ENCODE assay signal across 8 cellular contexts in the genomic region with DNA sequence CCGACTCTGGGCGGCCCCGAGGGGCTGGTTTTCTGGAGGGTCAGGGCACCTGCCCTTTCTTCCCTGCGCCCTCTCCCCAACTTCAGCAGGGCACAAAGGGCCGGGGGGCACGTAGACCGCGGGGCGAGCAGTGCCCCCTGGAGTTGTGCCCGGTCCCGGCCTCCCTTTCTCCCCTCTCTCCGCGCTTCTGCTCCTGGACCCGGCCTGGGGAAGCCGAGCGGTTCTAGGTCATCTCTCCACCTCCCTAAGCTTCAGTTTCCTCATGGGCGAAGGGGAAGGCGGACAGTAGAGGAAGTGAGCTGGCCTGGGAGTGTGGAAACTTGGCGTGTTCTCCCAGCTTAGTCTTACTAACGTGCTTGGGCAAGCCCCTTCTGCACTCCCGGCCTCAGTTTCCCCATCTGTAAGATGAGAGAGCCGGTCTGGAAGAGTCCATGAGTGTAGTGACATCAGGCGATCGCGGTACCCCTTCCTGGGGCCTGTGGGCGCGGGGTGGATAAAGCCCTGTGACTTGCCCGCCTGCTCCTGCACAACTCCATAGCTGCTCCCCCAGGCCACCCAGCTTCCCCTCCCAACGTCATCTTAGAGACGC.
DNase-seq lines count a peak whose midpoint lies in the region; ATAC-seq, FAIRE-seq and TF ChIP-seq lines count a peak whose summit lies in the region.

No MANE protein-coding gene starts in this region.

- H3K9me1 ChIP-seq in endothelial cell of umbilical vein (replicated peaks; ENCODE audit: control insufficient read depth, extremely low read depth, insufficient read depth, low read length) = no peaks in the 10 kb centered on the region

- H3K27ac ChIP-seq in MM.1S (ENCODE audit: low read length) = no peak overlapping the region
- no peak overlapping the region for H3K27ac ChIP-seq in endothelial cell of umbilical vein (ENCODE audit: insufficient read depth, low read depth, low read length)

- TF ChIP-seq CTCF in AG10803 (conservative IDR thresholded peaks at IDR 0.05; ENCODE audit: low read length) (no peak), MM.1S (IDR thresholded peaks at IDR 0.05; ENCODE audit: low read length) (no peak), endothelial cell of umbilical vein (IDR thresholded peaks at IDR 0.05; ENCODE audit: extremely low read depth in 1 of 2, insufficient read depth in 1 of 2, low read depth in 1 of 2, low read length in 2 of 2) (no peak), natural killer cell (IDR thresholded peaks at IDR 0.05) (no peak)

- ATAC-seq in natural killer cell = no peak
- no peak for ATAC-seq in HG02642 (IDR thresholded peaks at IDR 0.05; ENCODE audit: poor library complexity, unreplicated experiment)
- ATAC-seq in GM21825 (IDR thresholded peaks at IDR 0.05; ENCODE audit: unreplicated experiment) = no peak

- intact Hi-C loops in endothelial cell of umbilical vein (cut with micrococcal nuclease) (loop anchor here (1.0 to 2.0 kb wide), 2 partner anchors 242 to 289 kb away; a partner anchor contains a TSS), natural killer cell (cut with micrococcal nuclease) (no loop called here)

- FAIRE-seq in endothelial cell of umbilical vein (lab: Jason Lieb, UNC) = no peak

- no peak overlapping the region for H3K9ac ChIP-seq in MM.1S (ENCODE audit: low read length)
- no peak overlapping the region for H3K9ac ChIP-seq in endothelial cell of umbilical vein (replicated peaks; ENCODE audit: extremely low read depth, insufficient read depth, low read length)

- no peaks in the 10 kb centered on the region for H3F3A ChIP-seq in MM.1S (ENCODE audit: insufficient read depth, low read length)

- no peaks in the 10 kb centered on the region for H3K36me3 Mint-ChIP-seq in natural killer cell

- H3K9me3 ChIP-seq in MM.1S (replicated peaks; ENCODE audit: insufficient read depth, low read length) (no peaks in the 10 kb centered on the region), endothelial cell of umbilical vein (replicated peaks; ENCODE audit: control insufficient read depth, insufficient read depth, low read length) (no peaks in the 10 kb centered on the region)

- no peaks in the 10 kb centered on the region for H3K9me3 Mint-ChIP-seq in natural killer cell

- dilution Hi-C loops in endothelial cell of umbilical vein (cut with MboI; ENCODE audit: extremely low pct_ligation_motif_present, low sequenced_read_pairs) = no loop called here

- peak overlapping the region; percentile 75 for H3K4me3 Mint-ChIP-seq in natural killer cell

- H3K36me3 ChIP-seq in MM.1S (replicated peaks; ENCODE audit: insufficient read depth, low read length) = no peaks in the 10 kb centered on the region
- no peaks in the 10 kb centered on the region for H3K36me3 ChIP-seq in endothelial cell of umbilical vein (ENCODE audit: control insufficient read depth in 2 of 2, extremely low read depth in 1 of 2, insufficient read depth in 2 of 2, low read length in 2 of 2)

- H3K4me1 Mint-ChIP-seq in natural killer cell = peaks cover 25 to 28% of the 10 kb centered on the region in 2 donors

- H3K79me2 ChIP-seq in MM.1S (ENCODE audit: low read length) = no peaks in the 10 kb centered on the region
- no peaks in the 10 kb centered on the region for H3K79me2 ChIP-seq in endothelial cell of umbilical vein (ENCODE audit: control insufficient read depth, insufficient read depth, low read length)

- H3K4me3 ChIP-seq in AG10803 (ENCODE audit: low read length) (peak overlapping the region; percentile 34), MM.1S (ENCODE audit: low read length) (no peak overlapping the region), endothelial cell of umbilical vein (replicated peaks in 1 of 3; ENCODE audit: insufficient read depth in 1 of 3, low read depth in 1 of 3, low read length in 3 of 3) (no peak overlapping the region)

- H3K27me3 Mint-ChIP-seq in natural killer cell (ENCODE audit: low read depth in 2 of 2) = peaks cover 27 to 37% of the 10 kb centered on the region in 2 donors

- H4K20me1 ChIP-seq in MM.1S (ENCODE audit: insufficient read depth, low read length) = no peaks in the 10 kb centered on the region
- no peaks in the 10 kb centered on the region for H4K20me1 ChIP-seq in endothelial cell of umbilical vein (replicated peaks; ENCODE audit: control insufficient read depth, extremely low read depth, insufficient read depth, low read length)

- DNase-seq in AG10803 (ENCODE audit: low read depth) (peak; percentile 37), MM.1S (no peak), endothelial cell of umbilical vein (ENCODE audit: low read depth, low spot score) (peak; percentile 14), natural killer cell (no peak), NCI-H1105 treated with DMSO at 0.1 percent for 48 hours (lab: John Stamatoyannopoulos, UW) (no peak)
- DNase-seq in activated effector memory CD4-positive, alpha-beta T cell treated with Interleukin-2 at 50 U/mL for 16 hours = no peak

- POLR2A ChIA-PET in endothelial cell of umbilical vein (lab: Charles Lee) = interaction anchor here (0.5 kb wide), 1 partner anchor 240 kb away, joined by 9 read pairs; no protein-coding TSS in a partner anchor

- BruUV-seq in endothelial cell of umbilical vein (replicated peaks; lab: Mats Ljungman, UMichigan) = no TSS peak

- no peak overlapping the region for H3K27ac Mint-ChIP-seq in natural killer cell

- no peaks in the 10 kb centered on the region; the same call in 1 of the 2 replicates for H3K27me3 ChIP-seq in MM.1S (replicated peaks; ENCODE audit: insufficient read depth, low read length)
- peaks cover 0 to 2% of the 10 kb centered on the region in 2 experiments for H3K27me3 ChIP-seq in endothelial cell of umbilical vein (ENCODE audit: control insufficient read depth in 2 of 2, insufficient read depth in 2 of 2, low read length in 2 of 2)

- H3K9me2 ChIP-seq in MM.1S (replicated peaks; ENCODE audit: insufficient read depth, low read length) = no peaks in the 10 kb centered on the region

- no peak for TF ChIP-seq POLR2A in endothelial cell of umbilical vein (IDR thresholded peaks at IDR 0.05; ENCODE audit: low read depth, low read length)

- H3K4me1 ChIP-seq in MM.1S (ENCODE audit: low read length) (no peaks in the 10 kb centered on the region), endothelial cell of umbilical vein (ENCODE audit: control insufficient read depth, extremely low read depth, insufficient read depth, low read length) (no peaks in the 10 kb centered on the region)

- CTCF ChIA-PET in endothelial cell of umbilical vein (lab: Charles Lee) = interaction anchor here (0.6 to 4.0 kb wide), 4 partner anchors 9 to 246 kb away, joined by 3 to 16 read pairs (median 3); no protein-coding TSS in a partner anchor

- H3K4me2 ChIP-seq in MM.1S (ENCODE audit: low read depth, low read length) (peak overlapping the region; percentile 44), endothelial cell of umbilical vein (ENCODE audit: insufficient read depth, low read length) (no peak overlapping the region)

- no peak overlapping the region for H2AFZ ChIP-seq in MM.1S (ENCODE audit: low read length)
- H2AFZ ChIP-seq in endothelial cell of umbilical vein (ENCODE audit: low read depth, low read length) = no peak overlapping the region

TF ChIP-seq in endothelial cell of umbilical vein, 7 proteins besides CTCF, POLR2A, EP300 and RAD21:
- TF ChIP-seq JUN (IDR thresholded peaks at IDR 0.05; ENCODE audit: borderline replicate concordance, insufficient read depth, insufficient read length, low read depth) (no peak), GATA2 (IDR thresholded peaks at IDR 0.05; ENCODE audit: insufficient read depth, insufficient read length, low read depth, low read length) (no peak), POLR2AphosphoS5 (IDR thresholded peaks at IDR 0.05; ENCODE audit: insufficient read depth, low read depth, low read length) (no peak), EZH2 (IDR thresholded peaks at IDR 0.05; ENCODE audit: borderline replicate concordance, low read depth, low read length, severe bottlenecking) (no peak), MYC (IDR thresholded peaks at IDR 0.05; ENCODE audit: low read depth, low read length) (no peak), FOS (IDR thresholded peaks at IDR 0.05; ENCODE audit: borderline replicate concordance, insufficient read depth, low read length) (no peak)
- TF ChIP-seq, protein P1, sequence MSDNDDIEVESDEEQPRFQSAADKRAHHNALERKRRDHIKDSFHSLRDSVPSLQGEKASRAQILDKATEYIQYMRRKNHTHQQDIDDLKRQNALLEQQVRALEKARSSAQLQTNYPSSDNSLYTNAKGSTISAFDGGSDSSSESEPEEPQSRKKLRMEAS (IDR thresholded peaks at IDR 0.05; ENCODE audit: insufficient read depth, insufficient read length) = no peak
TF ChIP-seq in endothelial cell of umbilical vein: peak in this region for 0.

Comparison
In these comparisons a context has a peak if more than half of its experiments do, and no peak if none do; other contexts are left out.
1. DNase-seq: peak in AG10803 (single experiment) and endothelial cell of umbilical vein (single experiment); none in MM.1S (single experiment), natural killer cell (single experiment), activated effector memory CD4-positive, alpha-beta T cell treated with Interleukin-2 at 50 U/mL for 16 hours (single experiment) and NCI-H1105 treated with DMSO at 0.1 percent for 48 hours (single experiment).